In the genomic region with DNA sequence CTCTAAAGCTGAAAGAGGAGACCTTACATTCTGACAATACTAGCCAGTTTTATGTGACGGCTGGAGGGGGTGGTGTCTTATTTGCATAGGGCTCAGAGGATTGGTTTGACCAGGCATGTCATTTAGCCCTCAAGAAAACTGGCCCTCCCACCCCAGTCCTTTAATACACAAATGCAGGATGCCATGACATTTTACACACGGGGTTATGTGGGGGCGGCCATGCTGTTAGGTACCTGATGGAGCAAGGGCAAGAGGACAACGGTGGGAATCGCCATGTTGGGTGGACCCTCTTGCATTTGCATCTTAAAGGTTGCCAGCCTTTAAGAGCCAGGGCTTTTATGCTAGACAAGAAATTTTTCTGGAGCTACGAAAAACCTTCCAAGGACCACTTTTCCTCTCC, we compare ENCODE assay signal across 1 cellular context.
TF ChIP-seq lines count a peak whose summit lies in the region.

No MANE protein-coding gene starts in this region.

TF ChIP-seq in GM23338, 12 proteins besides CTCF, POLR2A, EP300 and RAD21 (continued from another document):
- TF ChIP-seq, protein P1, sequence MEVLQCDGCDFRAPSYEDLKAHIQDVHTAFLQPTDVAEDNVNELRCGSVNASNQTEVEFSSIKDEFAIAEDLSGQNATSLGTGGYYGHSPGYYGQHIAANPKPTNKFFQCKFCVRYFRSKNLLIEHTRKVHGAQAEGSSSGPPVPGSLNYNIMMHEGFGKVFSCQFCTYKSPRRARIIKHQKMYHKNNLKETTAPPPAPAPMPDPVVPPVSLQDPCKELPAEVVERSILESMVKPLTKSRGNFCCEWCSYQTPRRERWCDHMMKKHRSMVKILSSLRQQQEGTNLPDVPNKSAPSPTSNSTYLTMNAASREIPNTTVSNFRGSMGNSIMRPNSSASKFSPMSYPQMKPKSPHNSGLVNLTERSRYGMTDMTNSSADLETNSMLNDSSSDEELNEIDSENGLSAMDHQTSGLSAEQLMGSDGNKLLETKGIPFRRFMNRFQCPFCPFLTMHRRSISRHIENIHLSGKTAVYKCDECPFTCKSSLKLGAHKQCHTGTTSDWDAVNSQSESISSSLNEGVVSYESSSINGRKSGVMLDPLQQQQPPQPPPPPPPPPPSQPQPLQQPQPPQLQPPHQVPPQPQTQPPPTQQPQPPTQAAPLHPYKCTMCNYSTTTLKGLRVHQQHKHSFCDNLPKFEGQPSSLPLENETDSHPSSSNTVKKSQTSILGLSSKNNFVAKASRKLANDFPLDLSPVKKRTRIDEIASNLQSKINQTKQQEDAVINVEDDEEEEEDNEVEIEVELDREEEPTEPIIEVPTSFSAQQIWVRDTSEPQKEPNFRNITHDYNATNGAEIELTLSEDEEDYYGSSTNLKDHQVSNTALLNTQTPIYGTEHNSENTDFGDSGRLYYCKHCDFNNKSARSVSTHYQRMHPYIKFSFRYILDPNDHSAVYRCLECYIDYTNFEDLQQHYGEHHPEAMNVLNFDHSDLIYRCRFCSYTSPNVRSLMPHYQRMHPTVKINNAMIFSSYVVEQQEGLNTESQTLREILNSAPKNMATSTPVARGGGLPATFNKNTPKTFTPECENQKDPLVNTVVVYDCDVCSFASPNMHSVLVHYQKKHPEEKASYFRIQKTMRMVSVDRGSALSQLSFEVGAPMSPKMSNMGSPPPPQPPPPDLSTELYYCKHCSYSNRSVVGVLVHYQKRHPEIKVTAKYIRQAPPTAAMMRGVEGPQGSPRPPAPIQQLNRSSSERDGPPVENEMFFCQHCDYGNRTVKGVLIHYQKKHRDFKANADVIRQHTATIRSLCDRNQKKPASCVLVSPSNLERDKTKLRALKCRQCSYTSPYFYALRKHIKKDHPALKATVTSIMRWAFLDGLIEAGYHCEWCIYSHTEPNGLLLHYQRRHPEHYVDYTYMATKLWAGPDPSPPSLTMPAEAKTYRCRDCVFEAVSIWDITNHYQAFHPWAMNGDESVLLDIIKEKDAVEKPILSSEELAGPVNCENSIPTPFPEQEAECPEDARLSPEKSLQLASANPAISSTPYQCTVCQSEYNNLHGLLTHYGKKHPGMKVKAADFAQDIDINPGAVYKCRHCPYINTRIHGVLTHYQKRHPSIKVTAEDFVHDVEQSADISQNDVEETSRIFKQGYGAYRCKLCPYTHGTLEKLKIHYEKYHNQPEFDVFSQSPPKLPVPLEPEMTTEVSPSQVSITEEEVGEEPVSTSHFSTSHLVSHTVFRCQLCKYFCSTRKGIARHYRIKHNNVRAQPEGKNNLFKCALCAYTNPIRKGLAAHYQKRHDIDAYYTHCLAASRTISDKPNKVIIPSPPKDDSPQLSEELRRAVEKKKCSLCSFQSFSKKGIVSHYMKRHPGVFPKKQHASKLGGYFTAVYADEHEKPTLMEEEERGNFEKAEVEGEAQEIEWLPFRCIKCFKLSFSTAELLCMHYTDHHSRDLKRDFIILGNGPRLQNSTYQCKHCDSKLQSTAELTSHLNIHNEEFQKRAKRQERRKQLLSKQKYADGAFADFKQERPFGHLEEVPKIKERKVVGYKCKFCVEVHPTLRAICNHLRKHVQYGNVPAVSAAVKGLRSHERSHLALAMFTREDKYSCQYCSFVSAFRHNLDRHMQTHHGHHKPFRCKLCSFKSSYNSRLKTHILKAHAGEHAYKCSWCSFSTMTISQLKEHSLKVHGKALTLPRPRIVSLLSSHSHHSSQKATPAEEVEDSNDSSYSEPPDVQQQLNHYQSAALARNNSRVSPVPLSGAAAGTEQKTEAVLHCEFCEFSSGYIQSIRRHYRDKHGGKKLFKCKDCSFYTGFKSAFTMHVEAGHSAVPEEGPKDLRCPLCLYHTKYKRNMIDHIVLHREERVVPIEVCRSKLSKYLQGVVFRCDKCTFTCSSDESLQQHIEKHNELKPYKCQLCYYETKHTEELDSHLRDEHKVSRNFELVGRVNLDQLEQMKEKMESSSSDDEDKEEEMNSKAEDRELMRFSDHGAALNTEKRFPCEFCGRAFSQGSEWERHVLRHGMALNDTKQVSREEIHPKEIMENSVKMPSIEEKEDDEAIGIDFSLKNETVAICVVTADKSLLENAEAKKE (CRISPR knock-in tag; IDR thresholded peaks at IDR 0.05): no peak
- TF ChIP-seq EZH2phosphoT487 (IDR thresholded peaks at IDR 0.05; ENCODE audit: unreplicated experiment) (no peak), ETS1 (IDR thresholded peaks at IDR 0.05) (no peak), EZH2 (IDR thresholded peaks at IDR 0.05; ENCODE audit: low read depth, unreplicated experiment) (no peak), ZNF331 (CRISPR knock-in tag; IDR thresholded peaks at IDR 0.05; ENCODE audit: low read depth) (no peak), STAT1 (IDR thresholded peaks at IDR 0.05; ENCODE audit: unreplicated experiment) (no peak), NANOG (IDR thresholded peaks at IDR 0.05; ENCODE audit: borderline replicate concordance) (no peak), JUNB (IDR thresholded peaks at IDR 0.05; ENCODE audit: unreplicated experiment) (no peak), POLR2AphosphoS5 (IDR thresholded peaks at IDR 0.05; ENCODE audit: low read depth) (no peak)
- TF ChIP-seq, protein P2, sequence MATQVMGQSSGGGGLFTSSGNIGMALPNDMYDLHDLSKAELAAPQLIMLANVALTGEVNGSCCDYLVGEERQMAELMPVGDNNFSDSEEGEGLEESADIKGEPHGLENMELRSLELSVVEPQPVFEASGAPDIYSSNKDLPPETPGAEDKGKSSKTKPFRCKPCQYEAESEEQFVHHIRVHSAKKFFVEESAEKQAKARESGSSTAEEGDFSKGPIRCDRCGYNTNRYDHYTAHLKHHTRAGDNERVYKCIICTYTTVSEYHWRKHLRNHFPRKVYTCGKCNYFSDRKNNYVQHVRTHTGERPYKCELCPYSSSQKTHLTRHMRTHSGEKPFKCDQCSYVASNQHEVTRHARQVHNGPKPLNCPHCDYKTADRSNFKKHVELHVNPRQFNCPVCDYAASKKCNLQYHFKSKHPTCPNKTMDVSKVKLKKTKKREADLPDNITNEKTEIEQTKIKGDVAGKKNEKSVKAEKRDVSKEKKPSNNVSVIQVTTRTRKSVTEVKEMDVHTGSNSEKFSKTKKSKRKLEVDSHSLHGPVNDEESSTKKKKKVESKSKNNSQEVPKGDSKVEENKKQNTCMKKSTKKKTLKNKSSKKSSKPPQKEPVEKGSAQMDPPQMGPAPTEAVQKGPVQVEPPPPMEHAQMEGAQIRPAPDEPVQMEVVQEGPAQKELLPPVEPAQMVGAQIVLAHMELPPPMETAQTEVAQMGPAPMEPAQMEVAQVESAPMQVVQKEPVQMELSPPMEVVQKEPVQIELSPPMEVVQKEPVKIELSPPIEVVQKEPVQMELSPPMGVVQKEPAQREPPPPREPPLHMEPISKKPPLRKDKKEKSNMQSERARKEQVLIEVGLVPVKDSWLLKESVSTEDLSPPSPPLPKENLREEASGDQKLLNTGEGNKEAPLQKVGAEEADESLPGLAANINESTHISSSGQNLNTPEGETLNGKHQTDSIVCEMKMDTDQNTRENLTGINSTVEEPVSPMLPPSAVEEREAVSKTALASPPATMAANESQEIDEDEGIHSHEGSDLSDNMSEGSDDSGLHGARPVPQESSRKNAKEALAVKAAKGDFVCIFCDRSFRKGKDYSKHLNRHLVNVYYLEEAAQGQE (IDR thresholded peaks at IDR 0.05; ENCODE audit: unreplicated experiment): no peak
